ENCODE assay signal across 17 cellular contexts in the genomic region with DNA sequence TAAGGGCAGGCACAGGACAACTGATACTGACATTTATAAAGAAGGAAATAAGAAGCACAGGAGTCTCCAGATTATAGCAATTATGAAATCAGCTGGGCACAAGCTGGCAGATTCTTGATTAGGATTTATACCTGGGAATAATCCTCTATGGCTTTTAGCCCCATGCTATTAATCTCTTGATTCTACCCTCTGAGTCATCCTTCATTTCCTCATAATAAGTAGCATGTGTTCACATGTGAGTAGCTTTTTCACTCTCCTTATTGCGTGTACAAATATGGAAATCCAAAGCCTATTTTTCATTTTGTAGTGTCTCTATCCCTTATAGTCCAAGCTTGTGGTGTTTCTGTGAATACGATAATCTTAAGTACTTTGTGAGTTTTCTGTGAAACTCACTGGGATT.
"Had no signal": no experiment of that assay in that cellular context is flagged by ENCODE, and none has a peak within 500 bp of the region (broad histone marks: within the 10 kb centered on the region; RNA-seq: fewer than 3 reads in every experiment).

No MANE protein-coding gene starts in this region.

- H3K4me2 ChIP-seq: neural progenitor cell, smooth muscle cell had no signal

- H3K27ac ChIP-seq: colonic mucosa, left ventricle myocardium inferior, lower lobe of right lung, neural progenitor cell, ovary had no signal

- DNase-seq: colonic mucosa; dermis blood vessel endothelial cell; erythroblast; immature natural killer cell; kidney; left cardiac atrium; left ventricle myocardium inferior; lower lobe of right lung; nucleus accumbens; ovary; right cardiac atrium; stimulated activated CD4-positive, alpha-beta T cell treated with anti-CD3 and anti-CD28 coated beads, Interleukin-2, amount 100 ng/mL, for 48 hours; stimulated activated naive CD4-positive, alpha-beta T cell treated with Interleukin-2 at 50 U/mL for 16 hours; trophoblast cell had no signal

- H3K27me3 ChIP-seq: colonic mucosa, neural progenitor cell, ovary had no signal

- H3K9me3 ChIP-seq: colonic mucosa, left ventricle myocardium inferior, lower lobe of right lung, ovary had no signal

- H3K9ac ChIP-seq: neural progenitor cell had no signal

- H3K36me3 ChIP-seq: colonic mucosa, left ventricle myocardium inferior, lower lobe of right lung, neural progenitor cell, ovary had no signal

- ATAC-seq: left cardiac atrium; lower lobe of right lung; natural killer cell treated with Interleukin-12 subunit alpha and Interleukin-12 subunit beta and Interleukin-15 and Interleukin-18, amount 100 ng/mL, for 72 hours; right cardiac atrium had no signal

- H3K4me3 ChIP-seq: colonic mucosa, left ventricle myocardium inferior, lower lobe of right lung, neural progenitor cell, ovary, smooth muscle cell had no signal

- H2AFZ ChIP-seq: neural progenitor cell had no signal

- H3K4me1 ChIP-seq: colonic mucosa, left ventricle myocardium inferior, lower lobe of right lung, neural progenitor cell had no signal
